8 cellular contexts compared by ENCODE assay signal in the genomic region with DNA sequence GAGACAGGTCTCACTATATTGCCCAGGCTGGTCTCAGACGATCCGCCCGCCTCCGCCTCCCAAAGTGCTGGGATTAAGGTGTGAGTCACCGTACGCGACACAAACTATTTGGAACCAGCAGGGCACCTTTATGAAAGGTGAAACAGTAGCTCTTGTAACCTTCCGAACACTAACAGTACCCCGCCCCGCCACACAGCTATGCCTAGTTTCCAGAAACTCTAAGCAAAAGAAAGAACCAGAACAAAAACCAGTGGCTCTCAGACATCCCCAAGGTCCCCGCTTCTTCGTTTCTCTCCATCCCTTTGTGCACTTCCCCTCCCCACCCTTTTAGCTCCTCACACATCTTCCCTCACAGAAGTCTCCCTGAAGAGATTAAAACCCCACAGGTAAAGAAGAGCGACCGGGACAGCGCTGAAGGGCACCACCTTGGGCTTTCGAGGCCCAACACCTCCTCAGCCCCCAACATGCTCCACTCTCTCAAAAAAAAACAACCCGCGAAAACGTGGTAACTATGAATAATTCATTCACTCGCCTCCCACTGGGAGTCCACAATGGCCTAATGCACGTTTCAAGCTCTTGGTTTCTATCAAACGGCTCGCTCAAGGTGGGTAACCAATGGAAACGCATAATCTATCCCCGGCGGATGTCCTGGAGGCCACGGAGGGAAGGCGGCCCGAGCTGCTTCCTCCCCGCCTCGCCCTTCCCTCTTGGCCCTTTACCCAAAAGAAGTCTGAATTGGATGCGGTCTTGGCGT. TPM values are rescaled to one million over a fixed set of nuclear protein-coding genes. Genes with fewer than 3 reads are reported as not detected.
DNase-seq lines count a peak whose midpoint lies in the region; ATAC-seq and TF ChIP-seq lines count a peak whose summit lies in the region.

No MANE protein-coding gene starts in this region.

- intact Hi-C loops in breast epithelium (cut with DNase I; ENCODE audit: low total_unique reads) (no loop called here), left colon (cut with DNase I, micrococcal nuclease) (no loop called here)

- DNase-seq in AG04450 (ENCODE audit: low read depth, low spot score) (no peak), RWPE2 (ENCODE audit: low spot score) (no peak), breast epithelium (ENCODE audit: low spot score in 2 of 2) (no peak), left colon (peak in 1 of 2 donors; percentile 53), NK-92 (lab: John Stamatoyannopoulos, UW; ENCODE audit: unreplicated experiment) (no peak)
- DNase-seq in stimulated activated CD8-positive, alpha-beta memory T cell treated with anti-CD3 and anti-CD28 coated beads, Interleukin-15, amount 100 ng/mL, for 24 hours (ENCODE audit: low read depth) = peak; percentile 25

- CTCF ChIA-PET in AG04450 (lab: Charles Lee) = interaction anchor here (0.6 to 1.6 kb wide), 2 partner anchors 43 to 229 kb away, joined by 3 to 7 read pairs; no protein-coding TSS in a partner anchor

- H3K36me3 ChIP-seq in RWPE2 (ENCODE audit: low read depth) (peaks cover 39% of the 10 kb centered on the region), breast epithelium (no peaks in the 10 kb centered on the region)

- peak overlapping the region; percentile 74 for H3K27ac ChIP-seq in AG04450 (ENCODE audit: low read depth, low read length)
- H3K27ac ChIP-seq in RWPE2 (ENCODE audit: poor library complexity, severe bottlenecking) = peak overlapping the region; percentile 94
- peak overlapping the region; percentile 97 to 99 for H3K27ac ChIP-seq in breast epithelium

- H3K9me3 ChIP-seq in AG04450 (ENCODE audit: control insufficient read depth, insufficient read depth, low read length) (peaks cover 4% of the 10 kb centered on the region; the same call in 1 of the 2 replicates), RWPE2 (ENCODE audit: severe bottlenecking) (no peaks in the 10 kb centered on the region), breast epithelium (no peaks in the 10 kb centered on the region)

- H3K27me3 ChIP-seq in AG04450 (ENCODE audit: control insufficient read depth, insufficient read depth, low read length) = no peaks in the 10 kb centered on the region
- no peaks in the 10 kb centered on the region for H3K27me3 ChIP-seq in RWPE2 (ENCODE audit: insufficient read depth, poor library complexity, severe bottlenecking)
- no peaks in the 10 kb centered on the region for H3K27me3 ChIP-seq in breast epithelium

- H3K4me3 ChIP-seq in AG04450 (ENCODE audit: low read depth, low read length) (peak overlapping the region; percentile 83), RWPE2 (ENCODE audit: severe bottlenecking) (peak overlapping the region; percentile 89), breast epithelium (peak overlapping the region; percentile 95 to 99 (median 97))

- peak; percentile 18 for ATAC-seq in GM18907 (IDR thresholded peaks at IDR 0.05; ENCODE audit: unreplicated experiment)
- ATAC-seq in HG03139 (IDR thresholded peaks at IDR 0.05; ENCODE audit: unreplicated experiment) = peak; percentile 32
- peak; percentile 46 for ATAC-seq in RWPE2 (ENCODE audit: low read depth)
- ATAC-seq in left colon = peak; percentile 49

- no peak for TF ChIP-seq POLR2A in breast epithelium (IDR thresholded peaks at IDR 0.05)

- peaks cover 19% of the 10 kb centered on the region for H3K4me1 ChIP-seq in RWPE2 (ENCODE audit: insufficient read depth, poor library complexity, severe bottlenecking)
- H3K4me1 ChIP-seq in breast epithelium = peaks cover 4 to 13% of the 10 kb centered on the region in 2 donors

- POLR2A ChIA-PET in AG04450 (lab: Yijun Ruan, JAX) = interaction anchor here (0.6 to 1.8 kb wide), 5 partner anchors 15 to 39 kb away, joined by 3 to 7 read pairs (median 3); a partner anchor contains a TSS

- TF ChIP-seq CTCF in AG04450 (IDR thresholded peaks at IDR 0.05; ENCODE audit: low read depth, low read length) (no peak), RWPE2 (IDR thresholded peaks at IDR 0.05; ENCODE audit: poor library complexity, severe bottlenecking) (no peak), breast epithelium (IDR thresholded peaks at IDR 0.05) (no peak)

RNA-seq across cellular contexts. Expression of a gene that starts 0.9 kb away (rescaled TPM):
- 10.5 and 12.5 TPM in 2 replicates for polyA plus RNA-seq in AG04450 (2011; rRNA removed)
- 12.7 and 15.0 TPM in 2 replicates for polyA minus RNA-seq in AG04450 (2011; rRNA and poly(A)+ RNA removed)
- total RNA-seq in breast epithelium (10 to 100 TPM; 29.5 to 45.4 (median 38.5) TPM), left colon (10 to 100 TPM; 27.0 to 29.9 TPM)

RNA-seq across cellular contexts. Expression of a gene that starts 1.2 kb away (rescaled TPM):
- 25.8 and 29.8 TPM in 2 replicates for polyA plus RNA-seq in AG04450 (2011; rRNA removed)
- 5.7 and 6.3 TPM in 2 replicates for polyA minus RNA-seq in AG04450 (2011; rRNA and poly(A)+ RNA removed)
- total RNA-seq in breast epithelium (10 to 100 TPM; 26.5 to 41.9 (median 27.2) TPM), left colon (10 to 100 TPM; 27.4 to 33.4 TPM)

RNA-seq across cellular contexts. Expression of a gene that starts 32.6 kb away (rescaled TPM):
- 4.4 and 6.1 TPM in 2 replicates for polyA plus RNA-seq in AG04450 (2011; rRNA removed)
- 2.7 and 3.7 TPM in 2 replicates for polyA minus RNA-seq in AG04450 (2011; rRNA and poly(A)+ RNA removed)
- total RNA-seq in breast epithelium (10 to 100 TPM; 10.7 to 17.7 (median 11.3) TPM), left colon (10 to 100 TPM; 10.1 to 10.6 TPM)

RNA-seq across cellular contexts. Expression of a gene that starts 38.9 kb away (rescaled TPM):
- polyA plus RNA-seq in AG04450 (2011; rRNA removed) = 11.7 and 12.9 TPM in 2 replicates
- 7.0 and 8.3 TPM in 2 replicates for polyA minus RNA-seq in AG04450 (2011; rRNA and poly(A)+ RNA removed)
- total RNA-seq in breast epithelium (100 to 1,000 TPM in 1 of 3 donors, 10 to 100 TPM in 2; 61.6 to 305 (median 83.2) TPM), left colon (1,000 to 10,000 TPM; 1,945 to 3,680 TPM)
